ENCODE assay signal across 25 cellular contexts in genomic region chr1:4636644-4637380, GRCh38. TPM values are rescaled to one million over a fixed set of nuclear protein-coding genes. Genes with fewer than 3 reads are reported as not detected.
"Had no signal": no experiment of that assay in that cellular context is flagged by ENCODE, and none has a peak within 500 bp of the region (broad histone marks: within the 10 kb centered on the region; RNA-seq: fewer than 3 reads in every experiment).

No MANE protein-coding gene starts in this region.

- H3K36me3 ChIP-seq: gastroesophageal sphincter, heart left ventricle, left lung, prostate gland, right atrium auricular region, thoracic aorta, tibial nerve, upper lobe of left lung had no signal

- H2AFZ ChIP-seq: hepatocyte had no signal

- ATAC-seq: esophagus mucosa; gastroesophageal sphincter; heart left ventricle; left cardiac atrium; left lung; mucosa of descending colon; sciatic nerve; stimulated activated memory B cell treated with anti-CD40 and anti-IgM and Interleukin-4, amounts not matched to agents 10 μg/mL and 1 μg/mL and 100 μg/mL, for 72 hours; stimulated activated naive CD8-positive, alpha-beta T cell treated with anti-CD3 and anti-CD28 coated beads, Interleukin-15, Interleukin-2, amounts not matched to agents 100 U/mL and 50 U/mL, for 24 hours had no signal

- H3K36me3 Mint-ChIP-seq: mesothelial cell of epicardium; naive B cell; stimulated activated memory B cell treated with anti-CD40 and anti-IgM and Interleukin-4, amounts not matched to agents 10 μg/mL and 1 μg/mL and 100 μg/mL, for 72 hours had no signal

- H3K4me2 ChIP-seq: hepatocyte had no signal

- H3K4me3 Mint-ChIP-seq: mesothelial cell of epicardium; naive B cell; stimulated activated memory B cell treated with anti-CD40 and anti-IgM and Interleukin-4, amounts not matched to agents 10 μg/mL and 1 μg/mL and 100 μg/mL, for 72 hours had no signal

- H3K4me3 ChIP-seq: dorsolateral prefrontal cortex, gastroesophageal sphincter, heart left ventricle, hepatocyte, left lung, mucosa of descending colon, prostate gland, right atrium auricular region, thoracic aorta, tibial nerve, upper lobe of left lung had no signal

- DNase-seq: cerebellar nuclear complex; effector CD4-positive, alpha-beta T cell; foreskin fibroblast; heart left ventricle; left cardiac atrium; left lung; mesenchymal stem cell; mucosa of descending colon; naive B cell; stimulated activated CD4-positive, alpha-beta T cell treated with anti-CD3 and anti-CD28 coated beads, Interleukin-4, amount 100 ng/mL, for 4 hours; stimulated activated naive CD8-positive, alpha-beta T cell treated with anti-CD3 and anti-CD28 coated beads, Interleukin-15, Interleukin-2, amounts not matched to agents 100 U/mL and 50 U/mL, for 24 hours; upper lobe of left lung had no signal

- H3K27me3 ChIP-seq: dorsolateral prefrontal cortex, hepatocyte, right atrium auricular region, tibial nerve, upper lobe of left lung had no signal

- H3K27ac Mint-ChIP-seq: mesothelial cell of epicardium; stimulated activated memory B cell treated with anti-CD40 and anti-IgM and Interleukin-4, amounts not matched to agents 10 μg/mL and 1 μg/mL and 100 μg/mL, for 72 hours had no signal

- H3K4me1 ChIP-seq: gastroesophageal sphincter, heart left ventricle, left lung, prostate gland, right atrium auricular region, tibial nerve, upper lobe of left lung had no signal

- H3K9me3 ChIP-seq: gastroesophageal sphincter, heart left ventricle, left lung, mucosa of descending colon, prostate gland, right atrium auricular region, thoracic aorta, tibial nerve, upper lobe of left lung had no signal

- H3K9me3 Mint-ChIP-seq: mesothelial cell of epicardium; stimulated activated memory B cell treated with anti-CD40 and anti-IgM and Interleukin-4, amounts not matched to agents 10 μg/mL and 1 μg/mL and 100 μg/mL, for 72 hours had no signal

- H3K27ac ChIP-seq: dorsolateral prefrontal cortex, epithelial cell of prostate, gastroesophageal sphincter, heart left ventricle, hepatocyte, left lung, prostate gland, right atrium auricular region, thoracic aorta, tibial nerve, upper lobe of left lung had no signal

- H3K4me1 Mint-ChIP-seq: mesothelial cell of epicardium had no signal

RNA-seq across cellular contexts. Expression of gene AJAP1, which starts 17.6 kb away (rescaled TPM):
- total RNA-seq: lung microvascular endothelial cell had no signal
